ENCODE assay signal across 1 cellular context in genomic region chr2:178473373-178473772, GRCh38.
A peak's percentile ranks its signal among the peaks of the same experiment; 100 is the strongest.
TF ChIP-seq lines count a peak whose summit lies in the region.

No MANE protein-coding gene starts in this region.

TF ChIP-seq in HepG2, 621 proteins besides CTCF, POLR2A, EP300 and RAD21:
- TF ChIP-seq MTF2 (CRISPR knock-in tag; IDR thresholded peaks at IDR 0.05; ENCODE audit: borderline replicate concordance), result 0 out of 2 replicates have a peak, but pooled peaks have one; percentile 30
- TF ChIP-seq HCFC1 (IDR thresholded peaks at IDR 0.05; ENCODE audit: low read depth, low read length), result no peak
